Comparison of ENCODE assay signal across 28 cellular contexts in the genomic region with DNA sequence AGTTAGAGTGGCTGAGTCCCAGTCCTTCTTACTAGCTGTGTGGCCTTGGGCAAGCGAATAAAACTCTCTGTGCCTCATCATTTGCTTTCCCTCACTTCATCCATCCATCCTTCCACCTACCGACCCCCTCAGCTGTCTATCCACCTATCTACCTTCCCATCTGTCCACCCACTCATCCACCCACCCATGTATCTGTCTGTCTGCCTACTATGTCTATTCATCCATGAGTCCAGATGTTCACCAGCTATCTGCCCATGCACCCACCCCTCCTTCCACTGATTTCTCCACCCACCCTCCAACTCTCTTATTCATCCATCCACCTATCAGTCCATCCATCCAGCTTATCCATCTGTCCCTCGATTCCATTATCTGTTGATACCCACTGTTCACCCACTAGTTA.
"Had no signal": no experiment of that assay in that cellular context is flagged by ENCODE, and none has a peak within 500 bp of the region (broad histone marks: within the 10 kb centered on the region; RNA-seq: fewer than 3 reads in every experiment).

No MANE protein-coding gene starts in this region.

- H3K27ac ChIP-seq: ovary, parathyroid adenoma, psoas muscle, right lobe of liver, sigmoid colon, stomach, thoracic aorta, thyroid gland, tibial nerve, upper lobe of left lung, vagina had no signal

- H3K4me3 Mint-ChIP-seq: naive thymus-derived CD8-positive, alpha-beta T cell; natural killer cell treated with Interleukin-12 subunit alpha and Interleukin-12 subunit beta and Interleukin-15 and Interleukin-18, amount 100 ng/mL, for 72 hours; nephron progenitor cell; neural crest cell; stimulated activated effector memory CD8-positive, alpha-beta T cell treated with anti-CD3 and anti-CD28 coated beads, Interleukin-12 subunit alpha, Interleukin-12 subunit beta, amount 100 ng/mL, for 72 hours; stimulated activated naive B cell treated with anti-CD40 and anti-IgM and Interleukin-4, amounts not matched to agents 10 μg/mL and 1 μg/mL and 100 μg/mL, for 72 hours; stimulated activated naive CD8-positive, alpha-beta T cell treated with anti-CD3 and anti-CD28 coated beads, Interleukin-15, Interleukin-2, amounts not matched to agents 100 ng/mL and 50 ng/mL, for 24 hours had no signal

- H3K36me3 ChIP-seq: ovary, right lobe of liver, sigmoid colon, stomach, thoracic aorta, thyroid gland, tibial nerve, upper lobe of left lung, vagina had no signal

- H3K4me1 Mint-ChIP-seq: naive thymus-derived CD8-positive, alpha-beta T cell; nephron progenitor cell; neural crest cell had no signal

- H3K9me3 Mint-ChIP-seq: natural killer cell treated with Interleukin-12 subunit alpha and Interleukin-12 subunit beta and Interleukin-15 and Interleukin-18, amount 100 ng/mL, for 72 hours; nephron progenitor cell; neural crest cell; stimulated activated effector memory CD8-positive, alpha-beta T cell treated with anti-CD3 and anti-CD28 coated beads, Interleukin-12 subunit alpha, Interleukin-12 subunit beta, amount 100 ng/mL, for 72 hours; stimulated activated naive CD8-positive, alpha-beta T cell treated with anti-CD3 and anti-CD28 coated beads, Interleukin-15, Interleukin-2, amounts not matched to agents 100 ng/mL and 50 ng/mL, for 24 hours had no signal

- FAIRE-seq: small intestine, urothelium cell line had no signal

- H3K27me3 ChIP-seq: ovary, right lobe of liver, thyroid gland, tibial nerve, upper lobe of left lung, vagina had no signal

- H3K9me3 ChIP-seq: ovary, psoas muscle, right lobe of liver, sigmoid colon, thoracic aorta, thyroid gland, upper lobe of left lung, vagina had no signal

- H3K27ac Mint-ChIP-seq: naive thymus-derived CD8-positive, alpha-beta T cell; natural killer cell treated with Interleukin-12 subunit alpha and Interleukin-12 subunit beta and Interleukin-15 and Interleukin-18, amount 100 ng/mL, for 72 hours; nephron progenitor cell; stimulated activated effector memory CD8-positive, alpha-beta T cell treated with anti-CD3 and anti-CD28 coated beads, Interleukin-12 subunit alpha, Interleukin-12 subunit beta, amount 100 ng/mL, for 72 hours; stimulated activated naive B cell treated with anti-CD40 and anti-IgM and Interleukin-4, amounts not matched to agents 10 μg/mL and 1 μg/mL and 100 μg/mL, for 72 hours; stimulated activated naive CD8-positive, alpha-beta T cell treated with anti-CD3 and anti-CD28 coated beads, Interleukin-15, Interleukin-2, amounts not matched to agents 100 ng/mL and 50 ng/mL, for 24 hours had no signal

- ATAC-seq: naive thymus-derived CD8-positive, alpha-beta T cell; natural killer cell treated with Interleukin-12 subunit alpha and Interleukin-12 subunit beta and Interleukin-15 and Interleukin-18, amount 100 ng/mL, for 72 hours; psoas muscle; right cardiac atrium; right lobe of liver; stimulated activated effector memory CD8-positive, alpha-beta T cell treated with anti-CD3 and anti-CD28 coated beads, Interleukin-12 subunit alpha, Interleukin-12 subunit beta, amount 100 ng/mL, for 72 hours; stimulated activated naive B cell treated with anti-CD40 and anti-IgM and Interleukin-4, amounts not matched to agents 10 μg/mL and 1 μg/mL and 100 μg/mL, for 72 hours had no signal

- H3K36me3 Mint-ChIP-seq: naive thymus-derived CD8-positive, alpha-beta T cell; natural killer cell treated with Interleukin-12 subunit alpha and Interleukin-12 subunit beta and Interleukin-15 and Interleukin-18, amount 100 ng/mL, for 72 hours; stimulated activated effector memory CD8-positive, alpha-beta T cell treated with anti-CD3 and anti-CD28 coated beads, Interleukin-12 subunit alpha, Interleukin-12 subunit beta, amount 100 ng/mL, for 72 hours; stimulated activated naive B cell treated with anti-CD40 and anti-IgM and Interleukin-4, amounts not matched to agents 10 μg/mL and 1 μg/mL and 100 μg/mL, for 72 hours had no signal

- DNase-seq: naive thymus-derived CD8-positive, alpha-beta T cell; nephron progenitor cell; occipital lobe; ovary; psoas muscle; right cardiac atrium; right lobe of liver; sigmoid colon; small intestine; stimulated activated CD4-positive, alpha-beta T cell treated with anti-CD3 and anti-CD28 coated beads, Interleukin-15, amount 100 ng/mL, for 24 hours; stimulated activated CD4-positive, alpha-beta T cell treated with anti-CD3 and anti-CD28 coated beads, Interleukin-2, amount 100 ng/mL, for 24 hours; stimulated activated CD4-positive, alpha-beta T cell treated with anti-CD3 and anti-CD28 coated beads, Interleukin-2, amount 100 ng/mL, for 48 hours; stimulated activated CD4-positive, alpha-beta T cell treated with anti-CD3 and anti-CD28 coated beads, Interleukin-4, amount 100 ng/mL, for 24 hours; stimulated activated naive B cell treated with anti-CD40 and anti-IgM and Interleukin-4, amounts not matched to agents 10 μg/mL and 1 μg/mL and 100 μg/mL, for 72 hours; stimulated activated naive CD4-positive, alpha-beta T cell treated with Interleukin-2 at 50 U/mL for 16 hours; stomach; thyroid gland; trophoblast cell; upper lobe of left lung had no signal

- H3K4me1 ChIP-seq: parathyroid adenoma, sigmoid colon, stomach, thyroid gland, tibial nerve, upper lobe of left lung, vagina had no signal

- H2AFZ ChIP-seq: parathyroid adenoma had no signal

- H3K9ac ChIP-seq: parathyroid adenoma had no signal

- H3K4me3 ChIP-seq: ovary, psoas muscle, right lobe of liver, sigmoid colon, stomach, thoracic aorta, thyroid gland, tibial nerve, upper lobe of left lung, vagina had no signal
